ENCODE assay signal across 8 cellular contexts in the genomic region with DNA sequence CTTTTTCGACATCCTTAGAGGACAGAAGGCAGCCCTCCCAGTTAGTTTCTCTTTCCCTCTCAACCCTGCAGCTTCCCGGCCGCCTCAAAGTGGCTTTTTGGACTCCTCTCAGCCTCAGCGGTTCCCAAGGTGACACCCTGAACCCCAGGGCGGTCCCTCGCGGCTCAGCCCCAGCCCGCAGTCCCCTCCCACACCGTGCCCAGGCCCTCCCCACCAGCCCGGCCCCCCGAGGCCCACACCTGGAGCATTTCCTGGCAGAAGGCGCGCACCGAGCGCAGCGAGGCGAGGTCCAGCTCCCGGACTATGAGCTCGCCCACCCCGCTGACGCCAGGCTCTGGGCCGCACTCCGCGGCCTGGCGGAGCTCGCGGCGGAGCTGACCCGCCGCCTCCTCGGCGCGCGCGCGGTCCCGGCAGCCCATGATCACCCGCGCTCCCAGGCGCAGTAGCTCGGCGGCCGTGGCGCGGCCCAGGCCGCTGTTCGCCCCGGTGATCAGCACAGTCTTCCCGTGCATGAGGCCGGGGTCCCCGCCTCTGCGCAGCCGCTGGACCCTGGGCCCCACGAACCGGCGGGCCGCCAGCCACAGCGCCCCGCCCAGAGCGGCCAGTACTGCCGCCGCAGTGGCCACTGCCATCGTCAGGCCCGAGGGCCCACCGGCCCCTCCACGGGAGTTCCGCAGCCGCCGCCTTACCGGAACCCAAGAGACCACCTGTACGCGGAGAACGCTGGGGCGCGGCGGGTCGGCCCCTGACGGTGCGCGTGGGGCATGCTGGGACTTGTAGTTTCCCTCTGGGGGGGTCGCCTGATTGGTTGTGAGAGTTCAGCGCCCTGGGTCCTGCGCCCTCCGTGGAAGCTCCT. TPM values are rescaled to one million over a fixed set of nuclear protein-coding genes. Genes with fewer than 3 reads are reported as not detected.
DNase-seq lines count a peak whose midpoint lies in the region; ATAC-seq and TF ChIP-seq lines count a peak whose summit lies in the region.

A gene with protein sequence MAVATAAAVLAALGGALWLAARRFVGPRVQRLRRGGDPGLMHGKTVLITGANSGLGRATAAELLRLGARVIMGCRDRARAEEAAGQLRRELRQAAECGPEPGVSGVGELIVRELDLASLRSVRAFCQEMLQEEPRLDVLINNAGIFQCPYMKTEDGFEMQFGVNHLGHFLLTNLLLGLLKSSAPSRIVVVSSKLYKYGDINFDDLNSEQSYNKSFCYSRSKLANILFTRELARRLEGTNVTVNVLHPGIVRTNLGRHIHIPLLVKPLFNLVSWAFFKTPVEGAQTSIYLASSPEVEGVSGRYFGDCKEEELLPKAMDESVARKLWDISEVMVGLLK (minus strand): TSS at position 713 of the 856 bp plus-strand sequence. CDS start 81 bp downstream, at position 632.

- peaks cover 4% of the 10 kb centered on the region for H3K9me3 Mint-ChIP-seq in activated naive CD8-positive, alpha-beta T cell (ENCODE audit: low read depth)

- ATAC-seq in HG02623 (IDR thresholded peaks at IDR 0.05; ENCODE audit: unreplicated experiment) (peak; percentile 93), omental fat pad (ENCODE audit: low FRiP score) (peak; percentile 98)

- H3K27me3 Mint-ChIP-seq in activated naive CD8-positive, alpha-beta T cell = no peaks in the 10 kb centered on the region

- peak within 1 kb of the TSS; percentile 89 to 96 for H3K4me3 ChIP-seq in testis

- peaks cover 41% of the 10 kb centered on the region for H3K4me1 Mint-ChIP-seq in activated naive CD8-positive, alpha-beta T cell (ENCODE audit: low read depth)

- intact Hi-C loops in testis (cut with DNase I; ENCODE audit: low total_unique reads) = no loop called here

- H3K27ac Mint-ChIP-seq in activated naive CD8-positive, alpha-beta T cell = peak within 1 kb of the TSS; percentile 89

- H3K36me3 Mint-ChIP-seq in activated naive CD8-positive, alpha-beta T cell = peaks cover 26% of the 10 kb centered on the region

- POLR2A ChIA-PET in GM10248 (lab: Yijun Ruan, JAX) = interaction anchor here (0.6 kb wide), 1 partner anchor 851 kb away, joined by 3 read pairs; no protein-coding TSS in a partner anchor

- no peaks in the 10 kb centered on the region for H3K9me3 ChIP-seq in testis

- no peaks in the 10 kb centered on the region for H3K36me3 ChIP-seq in testis (ENCODE audit: low read depth, missing control alignments)

- DNase-seq in GM10248 (ENCODE audit: extremely low spot score) (peak; percentile 89), NCI-H1105 (lab: John Stamatoyannopoulos, UW) (peak; percentile 95), SKM-1 treated with dmso at 0.1 percent for 144 hours (lab: John Stamatoyannopoulos, UW; ENCODE audit: unreplicated experiment) (peak; percentile 84), glomerular visceral epithelial cell (ENCODE audit: extremely low spot score) (peak; percentile 89), omental fat pad (ENCODE audit: low spot score) (peak; percentile 81), testis (peak; percentile 97)

- H3K27ac ChIP-seq in testis = peak within 1 kb of the TSS; percentile 96 to 97

- H3K4me3 Mint-ChIP-seq in activated naive CD8-positive, alpha-beta T cell = peak within 1 kb of the TSS; percentile 92

- TF ChIP-seq CTCF in GM10248 (IDR thresholded peaks at IDR 0.05; ENCODE audit: control extremely low read depth, extremely low read depth, low read depth, missing control alignments) (no peak), omental fat pad (IDR thresholded peaks at IDR 0.05) (no peak), testis (IDR thresholded peaks at IDR 0.05) (peak in 2 of 3 experiments; percentile 7 to 17)

- WGBS in testis, 2 donors = 1 to 2% methylated on average over 10 to 54 of the region's 84 CpGs

- no peak for TF ChIP-seq POLR2A in testis (IDR thresholded peaks at IDR 0.05)

- H3K4me1 ChIP-seq in testis = peaks cover 22% of the 10 kb centered on the region

- H3K27me3 ChIP-seq in testis = no peaks in the 10 kb centered on the region

- CTCF ChIA-PET in GM10248 (lab: Yijun Ruan, JAX) = interaction anchor here (1.1 to 2.8 kb wide), 6 partner anchors 10 to 45 kb away, joined by 3 to 15 read pairs (median 7); no protein-coding TSS in a partner anchor

RNA-seq across cellular contexts. Expression of the gene that starts here (rescaled TPM):
- total RNA-seq in omental fat pad (10 to 100 TPM; 23.5 to 35.8 (median 31.6) TPM), testis (10 to 100 TPM; 30.7 to 37.2 TPM)
- polyA plus RNA-seq in testis (ENCODE audit: insufficient read depth, low read depth, low replicate concordance) = 40.1 TPM

Comparison
In these comparisons a context has a peak if more than half of its experiments do, and no peak if none do; other contexts are left out.
1. Peak in every context shown above with its lines: DNase-seq, ATAC-seq, H3K4me3 ChIP-seq and H3K27ac ChIP-seq.
2. CTCF ChIP-seq: peak in testis (2 of 3); none in GM10248 (single experiment) and omental fat pad (0 of 3).